In genomic region chr6:157033428-157034140, GRCh38 we compare ENCODE assay signal across 8 cellular contexts.
A peak's percentile ranks its signal among the peaks of the same experiment; 100 is the strongest.
DNase-seq lines count a peak whose midpoint lies in the region; ATAC-seq, FAIRE-seq and TF ChIP-seq lines count a peak whose summit lies in the region.

No MANE protein-coding gene starts in this region.

- POLR2A ChIA-PET in A673 (lab: Charles Lee; ENCODE audit: low non-redundant PET) = no interaction called here

- H2BK120ac ChIP-seq in mesendoderm (ENCODE audit: low read depth, low read length) = no peak overlapping the region

- peak overlapping the region; percentile 76 for H4K8ac ChIP-seq in mesendoderm (ENCODE audit: low read depth, low read length)

- H3K79me1 ChIP-seq in mesendoderm (ENCODE audit: low read length) = peaks cover 8% of the 10 kb centered on the region

- no peak overlapping the region for H3K18ac ChIP-seq in mesendoderm (ENCODE audit: low read length)

- 100% methylated on average over 1 of the region's 5 CpGs for WGBS in mesendoderm (ENCODE audit: extremely low coverage, insufficient coverage, low lambda C conversion rate)

- H3K4me3 ChIP-seq in A673 (ENCODE audit: low read depth, low read length, poor library complexity, severe bottlenecking) = peak overlapping the region; percentile 38
- peak overlapping the region; percentile 31 to 58 (median 39) for H3K4me3 ChIP-seq in breast epithelium
- H3K4me3 ChIP-seq in mesendoderm (ENCODE audit: low read length) = no peak overlapping the region

- intact Hi-C loops in A673 (cut with micrococcal nuclease; ENCODE audit: unreplicated experiment) = loop anchor here (1.0 to 10.0 kb wide), 2 partner anchors 151 to 241 kb away; no protein-coding TSS in a partner anchor
- intact Hi-C loops in breast epithelium (cut with DNase I; ENCODE audit: low total_unique reads) = no loop called here

- H3K4me2 ChIP-seq in mesendoderm (ENCODE audit: low read length) = no peak overlapping the region

- H3K4me1 ChIP-seq in A673 (ENCODE audit: insufficient read depth, low read length, poor library complexity, severe bottlenecking) (peaks cover 29% of the 10 kb centered on the region), breast epithelium (peaks cover 0 to 22% of the 10 kb centered on the region in 2 donors), mesendoderm (ENCODE audit: control insufficient read depth, low read depth, low read length) (peaks cover 2% of the 10 kb centered on the region)

- peak; percentile 34 for ATAC-seq in HG02885 (IDR thresholded peaks at IDR 0.05; ENCODE audit: poor library complexity, unreplicated experiment)
- ATAC-seq in GM18505 (IDR thresholded peaks at IDR 0.05; ENCODE audit: unreplicated experiment) = no peak

- TF ChIP-seq CTCF in A673 (conservative IDR thresholded peaks at IDR 0.05; ENCODE audit: low read depth, low read length) (no peak), breast epithelium (IDR thresholded peaks at IDR 0.05) (no peak)

- CTCF ChIA-PET in A673 (lab: Charles Lee) = interaction anchor here (1.1 to 1.2 kb wide), 2 partner anchors 12 kb away, joined by 3 read pairs; no protein-coding TSS in a partner anchor

- H2BK15ac ChIP-seq in mesendoderm (replicated peaks; ENCODE audit: low read depth) = no peak overlapping the region

- H4K5ac ChIP-seq in mesendoderm (ENCODE audit: low read length) = peak overlapping the region; percentile 68

- H3K27ac ChIP-seq in A673 (ENCODE audit: low read depth, low read length, poor library complexity, severe bottlenecking) (peak overlapping the region; percentile 53), breast epithelium (peak overlapping the region; percentile 48 to 83), mesendoderm (ENCODE audit: low read depth, low read length) (no peak overlapping the region)

- DNase-seq in A673 (ENCODE audit: low spot score) (no peak), breast epithelium (ENCODE audit: low spot score in 2 of 2) (no peak), mesendoderm (no peak), HTR-8/SVneo (ENCODE audit: insufficient read length, low spot score) (no peak), amniotic stem cell (lab: John Stamatoyannopoulos, UW) (no peak)
- no peak for DNase-seq in activated CD8-positive, alpha-beta memory T cell treated with anti-CD3 and anti-CD28 coated beads, Interleukin-2, amount 50 U/mL, for 4 hours

- H3K36me3 ChIP-seq in A673 (ENCODE audit: insufficient read depth, low read length, poor library complexity, severe bottlenecking) = no peaks in the 10 kb centered on the region
- no peaks in the 10 kb centered on the region for H3K36me3 ChIP-seq in breast epithelium
- no peaks in the 10 kb centered on the region for H3K36me3 ChIP-seq in mesendoderm (ENCODE audit: control insufficient read depth, insufficient read depth, low read length)

- FAIRE-seq in HTR-8/SVneo (lab: Jason Lieb, UNC) = no peak

- H3K27me3 ChIP-seq in A673 (replicated peaks; ENCODE audit: insufficient read depth, low read depth, low read length, poor library complexity) = no peaks in the 10 kb centered on the region
- no peaks in the 10 kb centered on the region for H3K27me3 ChIP-seq in breast epithelium
- H3K27me3 ChIP-seq in mesendoderm (ENCODE audit: insufficient read depth, low read length, poor library complexity) = no peaks in the 10 kb centered on the region

- H2AK5ac ChIP-seq in mesendoderm (ENCODE audit: low read length) = no peak overlapping the region

- H3K56ac ChIP-seq in mesendoderm (ENCODE audit: low read length) = no peak overlapping the region

- no peak overlapping the region for H3K23ac ChIP-seq in mesendoderm (ENCODE audit: low read length)

- H3K79me2 ChIP-seq in mesendoderm (ENCODE audit: control insufficient read depth, insufficient read depth, low read length) = peaks cover 10% of the 10 kb centered on the region

- BruUV-seq in A673 (replicated peaks; lab: Mats Ljungman, UMichigan) = no TSS peak

- H3K9ac ChIP-seq in mesendoderm (ENCODE audit: low read length) = no peak overlapping the region

- H3K9me3 ChIP-seq in A673 (ENCODE audit: low read depth, low read length, poor library complexity, severe bottlenecking) = no peaks in the 10 kb centered on the region
- H3K9me3 ChIP-seq in breast epithelium = no peaks in the 10 kb centered on the region

- H3K4ac ChIP-seq in mesendoderm (ENCODE audit: low read depth, low read length) = no peak overlapping the region

- no peak overlapping the region for H2BK5ac ChIP-seq in mesendoderm (ENCODE audit: low read length)

- TF ChIP-seq POLR2A in breast epithelium (IDR thresholded peaks at IDR 0.05) = no peak
- no peak for TF ChIP-seq POLR2A in GM18505 (IDR thresholded peaks at IDR 0.05; ENCODE audit: borderline replicate concordance, extremely low read depth, insufficient read depth, insufficient read length)
